29 cellular contexts compared by ENCODE assay signal in the genomic region with DNA sequence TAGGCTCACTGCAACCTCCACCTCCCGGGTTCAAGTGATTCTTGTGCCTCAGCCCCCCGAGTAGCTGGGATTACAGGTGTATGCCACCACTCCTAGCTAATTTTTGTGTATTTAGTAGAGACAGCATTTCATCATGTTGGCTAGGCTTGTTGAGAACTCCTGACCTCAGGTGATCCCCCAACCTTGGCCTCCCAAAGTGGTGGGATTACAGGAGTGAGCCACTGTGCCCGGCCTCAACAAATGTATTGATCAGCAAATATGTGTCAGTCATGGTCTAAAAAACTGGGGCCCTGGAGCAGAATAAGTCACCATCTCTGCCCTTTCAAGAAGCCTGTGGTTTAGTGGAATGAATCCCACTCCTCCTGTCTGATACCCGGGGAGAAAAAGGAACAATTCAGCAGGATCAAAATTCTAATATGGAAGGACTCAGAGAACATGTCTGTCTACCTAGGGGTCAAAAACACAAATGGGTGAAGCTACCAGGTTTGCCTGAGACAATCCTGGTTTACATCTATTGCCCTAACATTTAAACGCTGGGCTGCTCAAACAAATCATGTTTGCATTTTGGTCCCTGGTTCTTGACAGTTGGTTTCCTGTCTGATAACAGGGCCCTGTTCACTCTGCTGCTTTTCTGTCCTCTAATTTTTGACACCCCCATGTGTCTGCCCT. TPM values are rescaled to one million over a fixed set of nuclear protein-coding genes. Genes with fewer than 3 reads are reported as not detected.
"Had no signal": no experiment of that assay in that cellular context is flagged by ENCODE, and none has a peak within 500 bp of the region (broad histone marks: within the 10 kb centered on the region; RNA-seq: fewer than 3 reads in every experiment).

No MANE protein-coding gene starts in this region.

- ATAC-seq: natural killer cell; sciatic nerve; stimulated activated naive B cell treated with anti-CD40 and anti-IgM and Interleukin-4, amounts not matched to agents 10 μg/mL and 1 μg/mL and 100 μg/mL, for 72 hours; stimulated activated naive CD8-positive, alpha-beta T cell treated with anti-CD3 and anti-CD28 coated beads, Interleukin-15, Interleukin-2, amounts not matched to agents 100 U/mL and 50 U/mL, for 24 hours; upper lobe of right lung had no signal

- H3K27me3 Mint-ChIP-seq: progenitor cell of endocrine pancreas had no signal

- H3K27ac ChIP-seq: hepatocyte, left ventricle myocardium inferior, neural progenitor cell, neutrophil, ovary, right atrium auricular region, skin epidermis, stomach, thoracic aorta, tibial artery, upper lobe of right lung had no signal

- H3K4me1 ChIP-seq: left ventricle myocardium inferior, neural progenitor cell, right atrium auricular region, stomach, tibial artery, upper lobe of right lung had no signal

- H2AFZ ChIP-seq: hepatocyte, neural progenitor cell had no signal

- H3K4me3 Mint-ChIP-seq: mesothelial cell of epicardium; naive B cell; natural killer cell; nephron progenitor cell; stimulated activated naive B cell treated with anti-CD40 and anti-IgM and Interleukin-4, amounts not matched to agents 10 μg/mL and 1 μg/mL and 100 μg/mL, for 72 hours had no signal

- H3K79me2 ChIP-seq: hepatocyte had no signal

- H3K36me3 Mint-ChIP-seq: mesothelial cell of epicardium; naive B cell; natural killer cell; neural progenitor cell; stimulated activated naive B cell treated with anti-CD40 and anti-IgM and Interleukin-4, amounts not matched to agents 10 μg/mL and 1 μg/mL and 100 μg/mL, for 72 hours had no signal

- H3K4me1 Mint-ChIP-seq: mesothelial cell of epicardium; naive B cell; natural killer cell; nephron progenitor cell; neural progenitor cell; stimulated activated naive B cell treated with anti-CD40 and anti-IgM and Interleukin-4, amounts not matched to agents 10 μg/mL and 1 μg/mL and 100 μg/mL, for 72 hours had no signal

- DNase-seq: islet precursor cell; left ventricle myocardium inferior; naive B cell; natural killer cell; nephron progenitor cell; occipital lobe; ovary; stimulated activated CD4-positive, alpha-beta T cell treated with anti-CD3 and anti-CD28 coated beads, Interleukin-12 subunit alpha, Interleukin-12 subunit beta, amount 100 ng/mL, for 4 hours; stimulated activated CD4-positive, alpha-beta T cell treated with anti-CD3 and anti-CD28 coated beads, Interleukin-15, amount 100 ng/mL, for 24 hours; stimulated activated CD4-positive, alpha-beta T cell treated with anti-CD3 and anti-CD28 coated beads, Interleukin-2, amount 100 ng/mL, for 24 hours; stimulated activated CD4-positive, alpha-beta T cell treated with anti-CD3 and anti-CD28 coated beads, Interleukin-4, amount 100 ng/mL, for 1 hour; stimulated activated naive B cell treated with anti-CD40 and anti-IgM and Interleukin-4, amounts not matched to agents 10 μg/mL and 1 μg/mL and 100 μg/mL, for 72 hours; stimulated activated naive CD8-positive, alpha-beta T cell treated with anti-CD3 and anti-CD28 coated beads, Interleukin-15, Interleukin-2, amounts not matched to agents 100 U/mL and 50 U/mL, for 24 hours; stomach; tibial artery; trophoblast cell; upper lobe of right lung had no signal

- H3K27me3 ChIP-seq: hepatocyte, neural progenitor cell, ovary, right atrium auricular region had no signal

- H3K9me3 Mint-ChIP-seq: mesothelial cell of epicardium; natural killer cell; nephron progenitor cell; neural progenitor cell; stimulated activated naive B cell treated with anti-CD40 and anti-IgM and Interleukin-4, amounts not matched to agents 10 μg/mL and 1 μg/mL and 100 μg/mL, for 72 hours had no signal

- H3K36me3 ChIP-seq: left ventricle myocardium inferior, neural progenitor cell, neutrophil, ovary, right atrium auricular region, thoracic aorta, tibial artery, upper lobe of right lung had no signal

- H3K4me3 ChIP-seq: hepatocyte, left ventricle myocardium inferior, lung, neural progenitor cell, ovary, right atrium auricular region, skin epidermis, stomach, thoracic aorta, tibial artery, upper lobe of right lung had no signal

- H3K4me2 ChIP-seq: hepatocyte, neural progenitor cell had no signal

- H3K27ac Mint-ChIP-seq: mesothelial cell of epicardium; naive B cell; natural killer cell; nephron progenitor cell; neural progenitor cell; progenitor cell of endocrine pancreas; stimulated activated naive B cell treated with anti-CD40 and anti-IgM and Interleukin-4, amounts not matched to agents 10 μg/mL and 1 μg/mL and 100 μg/mL, for 72 hours had no signal

RNA-seq across cellular contexts. Expression of a gene that starts 21.6 kb away (rescaled TPM):
- total RNA-seq: left ventricle myocardium inferior, lower leg skin, mesothelial cell of epicardium, mononuclear cell, natural killer cell, upper lobe of right lung had no signal

RNA-seq across cellular contexts. Expression of a gene that starts 23.2 kb away (rescaled TPM):
- total RNA-seq: natural killer cell had no signal
